In the genomic region with DNA sequence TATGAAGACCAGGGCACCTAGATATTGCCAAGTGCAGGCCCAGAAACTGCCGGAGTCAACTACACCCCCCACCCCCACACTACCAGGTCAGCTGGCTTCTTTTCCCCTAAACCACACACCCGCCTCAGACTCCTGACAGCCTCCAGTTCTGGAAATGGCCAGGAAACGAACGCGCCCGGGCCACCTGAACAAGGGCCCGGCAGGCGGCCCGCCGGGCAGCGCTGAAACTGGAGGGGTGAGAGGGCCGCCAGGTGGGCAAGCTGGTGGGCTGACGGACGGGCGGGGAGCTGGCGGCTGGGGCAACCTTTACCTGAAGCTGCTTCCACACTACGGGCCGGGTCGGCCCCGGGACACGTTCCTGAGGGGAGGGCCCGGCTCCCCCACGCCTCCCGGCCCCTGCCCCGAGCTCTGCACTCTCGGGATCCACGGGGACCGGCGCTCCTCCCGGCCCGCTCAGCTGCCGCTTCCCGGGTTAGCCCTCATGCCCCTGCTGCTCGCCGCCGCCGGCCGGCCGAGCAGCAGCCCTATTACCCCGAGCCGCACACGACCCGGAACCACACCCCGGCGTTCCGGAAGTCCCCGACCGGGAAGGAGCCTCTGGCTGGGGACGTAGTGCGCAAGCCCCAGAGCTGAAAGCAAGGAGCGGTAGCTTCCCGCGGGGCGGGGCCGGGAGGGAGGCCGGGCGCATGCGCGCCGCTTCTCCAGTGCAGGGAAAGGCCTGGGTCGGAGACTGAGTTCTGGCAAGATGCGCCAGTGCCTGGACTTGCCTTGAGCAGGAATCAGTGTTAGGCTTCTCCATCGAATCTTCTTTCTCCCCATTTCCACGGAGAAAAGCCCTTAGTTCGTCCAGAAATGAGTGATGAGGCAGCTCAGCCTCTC, we compare ENCODE assay signal across 8 cellular contexts.
DNase-seq lines count a peak whose midpoint lies in the region; ATAC-seq and TF ChIP-seq lines count a peak whose summit lies in the region.

A gene (minus strand): TSS at position 548 of the 879 bp plus-strand sequence. CDS start 34,634 bp downstream, outside the sequence.

- H3K4me2 ChIP-seq in BLaER1: peak within 1 kb of the TSS; percentile 91

- peak; percentile 90 for ATAC-seq in GM19324 (IDR thresholded peaks at IDR 0.05; ENCODE audit: low FRiP score, unreplicated experiment)
- ATAC-seq in HG03460 (IDR thresholded peaks at IDR 0.05; ENCODE audit: unreplicated experiment): peak; percentile 95

- H3K36me3 ChIP-seq in BLaER1: peaks cover 15% of the 10 kb centered on the region; the same call in 1 of the 2 replicates

- H3K4me3 ChIP-seq in BLaER1 (peak within 1 kb of the TSS; percentile 97), choroid plexus epithelial cell (ENCODE audit: low read depth, low read length) (peak within 1 kb of the TSS; percentile 88)

- peak within 1 kb of the TSS; percentile 91 for H3K27ac ChIP-seq in BLaER1

- H3K9me3 ChIP-seq in BLaER1: no peaks in the 10 kb centered on the region

- peak within 1 kb of the TSS; percentile 94 for H3K9ac ChIP-seq in BLaER1

- H3K27me3 ChIP-seq in BLaER1: no peaks in the 10 kb centered on the region

- H3K4me1 ChIP-seq in BLaER1: peaks cover 27% of the 10 kb centered on the region

- DNase-seq in NCI-H524 treated with DMSO at 0.1 percent for 48 hours (lab: John Stamatoyannopoulos, UW): peak; percentile 85
- peak; percentile 92 to 95 for DNase-seq in activated CD4-positive, alpha-beta T cell treated with anti-CD3 and anti-CD28 coated beads for 4 hours
- DNase-seq in choroid plexus epithelial cell (ENCODE audit: low read depth): peak; percentile 98
- peak; percentile 83 for DNase-seq in kidney glomerular epithelial cell (lab: John Stamatoyannopoulos, UW)
- DNase-seq in stimulated activated CD4-positive, alpha-beta T cell treated with anti-CD3 and anti-CD28 coated beads, Interleukin-15, amount 100 ng/mL, for 48 hours (ENCODE audit: low read depth in 2 of 2): peak; percentile 90 to 93

- peaks cover 14% of the 10 kb centered on the region for H4K20me1 ChIP-seq in BLaER1

- no peak for TF ChIP-seq CTCF in choroid plexus epithelial cell (conservative IDR thresholded peaks at IDR 0.05; ENCODE audit: low read depth, low read length)

Comparison
In these comparisons a context has a peak if more than half of its experiments do, and no peak if none do; other contexts are left out.
1. Peak in every context shown above with its lines: DNase-seq, ATAC-seq, H3K4me3 ChIP-seq and H3K27ac ChIP-seq.